1 cellular context compared by ENCODE assay signal in genomic region chr14:20118795-20119194, GRCh38.
TF ChIP-seq lines count a peak whose summit lies in the region.

No MANE protein-coding gene starts in this region.

TF ChIP-seq in GM23338, 12 proteins besides CTCF, POLR2A, EP300 and RAD21 (continued from another document):
- no peak for TF ChIP-seq REST (IDR thresholded peaks at IDR 0.05; ENCODE audit: unreplicated experiment)
- TF ChIP-seq STAT1 (IDR thresholded peaks at IDR 0.05; ENCODE audit: unreplicated experiment) = no peak
- TF ChIP-seq EZH2 (IDR thresholded peaks at IDR 0.05; ENCODE audit: low read depth, unreplicated experiment) = no peak
- TF ChIP-seq ZNF331 (CRISPR knock-in tag; IDR thresholded peaks at IDR 0.05; ENCODE audit: low read depth) = no peak
- TF ChIP-seq JUNB (IDR thresholded peaks at IDR 0.05; ENCODE audit: unreplicated experiment) = no peak
